In genomic region chr1:172719694-172720138, GRCh38 we compare ENCODE assay signal across 8 cellular contexts.
A peak's percentile ranks its signal among the peaks of the same experiment; 100 is the strongest.
DNase-seq lines count a peak whose midpoint lies in the region; ATAC-seq and TF ChIP-seq lines count a peak whose summit lies in the region.

No MANE protein-coding gene starts in this region.

- H3K27ac ChIP-seq in left ventricle myocardium inferior (replicated peaks) (no peak overlapping the region), stomach (no peak overlapping the region)

- H3K4me1 Mint-ChIP-seq in activated T-cell treated with anti-CD3 and anti-CD28 coated beads, Interleukin-2, amount 50 U/mL, for 72 hours (ENCODE audit: low read depth): peaks cover 48% of the 10 kb centered on the region
- H3K4me1 Mint-ChIP-seq in activated T-cell treated with anti-CD3 and anti-CD28 coated beads, Interleukin-2, amount 50 U/mL, for 4 hours (ENCODE audit: low read depth): peaks cover 39% of the 10 kb centered on the region

- DNase-seq in activated T-cell treated with anti-CD3 and anti-CD28 coated beads, Interleukin-2, amount 50 U/mL, for 72 hours: no peak
- DNase-seq in activated T-cell treated with anti-CD3 and anti-CD28 coated beads, Interleukin-2, amount 50 U/mL, for 4 hours: no peak
- DNase-seq in KBM-7: peak; percentile 57
- DNase-seq in left ventricle myocardium inferior: no peak
- DNase-seq in stomach: no peak

- no peaks in the 10 kb centered on the region for H3K36me3 Mint-ChIP-seq in activated T-cell treated with anti-CD3 and anti-CD28 coated beads, Interleukin-2, amount 50 U/mL, for 72 hours (ENCODE audit: insufficient read depth in 2 of 2)
- H3K36me3 Mint-ChIP-seq in activated T-cell treated with anti-CD3 and anti-CD28 coated beads, Interleukin-2, amount 50 U/mL, for 4 hours (ENCODE audit: insufficient read depth): no peaks in the 10 kb centered on the region

- in situ Hi-C loops in KBM-7 (cut with MboI; ENCODE audit: low pct_unique_long_range_greater_than_20kb, low sequenced_read_pairs): loop anchor here (10.0 kb wide), 1 partner anchor 105 kb away; no protein-coding TSS in a partner anchor

- ATAC-seq in activated T-cell treated with anti-CD3 and anti-CD28 coated beads, Interleukin-2, amount 50 U/mL, for 72 hours (replicated peaks in 1 of 2): peak in 1 of 2 donors; percentile 37
- ATAC-seq in activated T-cell treated with anti-CD3 and anti-CD28 coated beads, Interleukin-2, amount 50 U/mL, for 4 hours: no peak
- no peak for ATAC-seq in GM19397 (IDR thresholded peaks at IDR 0.05; ENCODE audit: unreplicated experiment)
- ATAC-seq in HG02642 (IDR thresholded peaks at IDR 0.05; ENCODE audit: poor library complexity, unreplicated experiment): no peak

- intact Hi-C loops in left ventricle myocardium inferior (cut with micrococcal nuclease): loop anchor here (2.0 kb wide), 1 partner anchor 111 kb away; no protein-coding TSS in a partner anchor
- intact Hi-C loops in stomach (cut with DNase I; ENCODE audit: low total_unique reads): loop anchor here (10.0 kb wide), 1 partner anchor 275 kb away; the partner anchor contains the start of gene PIGC

- 6 to 15% (median 10%) methylated on average over 3 of the region's 3 CpGs for WGBS in stomach, 5 donors

- no peaks in the 10 kb centered on the region for H3K9me3 ChIP-seq in left ventricle myocardium inferior (replicated peaks)
- no peaks in the 10 kb centered on the region for H3K9me3 ChIP-seq in stomach

- TF ChIP-seq EP300 in stomach (IDR thresholded peaks at IDR 0.05): no peak

- H3K36me3 ChIP-seq in left ventricle myocardium inferior: no peaks in the 10 kb centered on the region
- no peaks in the 10 kb centered on the region for H3K36me3 ChIP-seq in stomach

- peak overlapping the region in 1 of 2 donors; percentile 7 for H3K4me3 Mint-ChIP-seq in activated T-cell treated with anti-CD3 and anti-CD28 coated beads, Interleukin-2, amount 50 U/mL, for 72 hours
- no peak overlapping the region for H3K4me3 Mint-ChIP-seq in activated T-cell treated with anti-CD3 and anti-CD28 coated beads, Interleukin-2, amount 50 U/mL, for 4 hours

- no peaks in the 10 kb centered on the region for H3K27me3 ChIP-seq in left ventricle myocardium inferior (ENCODE audit: low read depth)
- H3K27me3 ChIP-seq in stomach: no peaks in the 10 kb centered on the region

- no peak for TF ChIP-seq POLR2A in stomach (IDR thresholded peaks at IDR 0.05)

- peak overlapping the region; percentile 43 for H3K27ac Mint-ChIP-seq in activated T-cell treated with anti-CD3 and anti-CD28 coated beads, Interleukin-2, amount 50 U/mL, for 72 hours

- H3K4me3 ChIP-seq in WI38 (ENCODE audit: low read depth, low read length): no peak overlapping the region
- H3K4me3 ChIP-seq in left ventricle myocardium inferior: no peak overlapping the region
- H3K4me3 ChIP-seq in stomach: no peak overlapping the region

- H3K27me3 Mint-ChIP-seq in activated T-cell treated with anti-CD3 and anti-CD28 coated beads, Interleukin-2, amount 50 U/mL, for 72 hours (ENCODE audit: low read depth): peaks cover 5% of the 10 kb centered on the region
- no peaks in the 10 kb centered on the region for H3K27me3 Mint-ChIP-seq in activated T-cell treated with anti-CD3 and anti-CD28 coated beads, Interleukin-2, amount 50 U/mL, for 4 hours (ENCODE audit: low read depth)

- no peaks in the 10 kb centered on the region for H3K9me3 Mint-ChIP-seq in activated T-cell treated with anti-CD3 and anti-CD28 coated beads, Interleukin-2, amount 50 U/mL, for 72 hours
- H3K9me3 Mint-ChIP-seq in activated T-cell treated with anti-CD3 and anti-CD28 coated beads, Interleukin-2, amount 50 U/mL, for 4 hours: no peaks in the 10 kb centered on the region

- H3K4me1 ChIP-seq in left ventricle myocardium inferior (no peaks in the 10 kb centered on the region), stomach (peaks cover 0 to 13% (median 6%) of the 10 kb centered on the region in 4 donors)

- TF ChIP-seq CTCF in WI38 (IDR thresholded peaks at IDR 0.05; ENCODE audit: low read depth, low read length): peak; percentile 58
- TF ChIP-seq CTCF in left ventricle myocardium inferior (IDR thresholded peaks at IDR 0.05; ENCODE audit: borderline replicate concordance): peak; percentile 79
- TF ChIP-seq CTCF in stomach (IDR thresholded peaks at IDR 0.05): peak in 5 of 7 experiments; percentile 67 to 80 (median 71)
